Comparison of ENCODE assay signal across 18 cellular contexts in the genomic region with DNA sequence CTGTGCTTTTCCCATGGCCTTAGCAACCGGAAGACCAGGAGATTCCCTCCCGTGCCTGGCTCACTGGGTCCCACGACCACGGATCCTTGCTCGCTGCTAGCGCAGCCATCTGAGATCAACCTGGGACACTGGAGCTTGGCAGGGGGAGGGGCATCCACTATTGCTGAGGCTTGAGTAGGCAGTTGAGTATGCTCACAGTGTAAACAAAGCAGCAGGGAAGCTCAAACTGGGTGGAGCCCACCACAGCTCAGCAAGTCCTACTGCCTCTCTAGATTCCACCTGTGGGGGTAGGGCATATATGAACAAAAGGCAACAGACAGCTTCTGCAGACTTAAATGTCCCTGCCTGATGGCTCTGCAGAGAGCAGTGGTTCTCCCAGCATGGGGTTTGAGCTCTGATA.
DNase-seq lines count a peak whose midpoint lies in the region; TF ChIP-seq lines count a peak whose summit lies in the region.
"Had no signal": no experiment of that assay in that cellular context is flagged by ENCODE, and none has a peak within 500 bp of the region (broad histone marks: within the 10 kb centered on the region; RNA-seq: fewer than 3 reads in every experiment).

No MANE protein-coding gene starts in this region.

- DNase-seq in ELF-1 (ENCODE audit: low read depth, low spot score) (peak; percentile 87), SW480 (ENCODE audit: low spot score) (peak; percentile 3), iPS-NIHi7 (ENCODE audit: extremely low spot score) (peak; percentile 16), NCI-H82 (lab: John Stamatoyannopoulos, UW) (no peak), HuH-7.5 (ENCODE audit: low spot score) (no peak), testis (no peak), DMS 273 (lab: John Stamatoyannopoulos, UW; ENCODE audit: unreplicated experiment) (no peak)
- DNase-seq: DMS53, GDM1, GOT3, MV-4-11, NCI-H1417, NCI-H1930, Peyer's patch, SHP77 treated with DMSO at 0.1 percent for 48 hours had no signal

- H3K27ac ChIP-seq in HUES6 (ENCODE audit: low read depth, low read length) (no peak overlapping the region), testis (no peak overlapping the region)
- H3K27ac ChIP-seq: A549; BLaER1 treated with 17β-estradiol and CSF1 and Interleukin-3, amounts not matched to agents 10 nM and 100 nM; Peyer's patch had no signal

- H3K9me3 ChIP-seq in HUES6 (ENCODE audit: control insufficient read depth, insufficient read depth, low read depth, low read length): no peaks in the 10 kb centered on the region
- no peaks in the 10 kb centered on the region for H3K9me3 ChIP-seq in testis
- H3K9me3 ChIP-seq: A549, Peyer's patch had no signal

- TF ChIP-seq CTCF in testis (IDR thresholded peaks at IDR 0.05): no peak

- no peak for TF ChIP-seq POLR2A in testis (IDR thresholded peaks at IDR 0.05)

- H3K4me1 ChIP-seq in HUES6 (ENCODE audit: control insufficient read depth, insufficient read depth, low read length) (peaks cover 11% of the 10 kb centered on the region), testis (no peaks in the 10 kb centered on the region)
- H3K4me1 ChIP-seq: A549; BLaER1 treated with 17β-estradiol and CSF1 and Interleukin-3, amounts not matched to agents 10 nM and 100 nM; Peyer's patch had no signal

- H3K27me3 ChIP-seq in HUES6 (ENCODE audit: control insufficient read depth, insufficient read depth, low read length): no peaks in the 10 kb centered on the region
- no peaks in the 10 kb centered on the region for H3K27me3 ChIP-seq in testis
- H3K27me3 ChIP-seq: BLaER1 treated with 17β-estradiol and CSF1 and Interleukin-3, amounts not matched to agents 10 nM and 100 nM; Peyer's patch had no signal

- intact Hi-C loops in testis (cut with DNase I; ENCODE audit: low total_unique reads): no loop called here

- H3K4me3 ChIP-seq in HUES6 (ENCODE audit: low read depth, low read length) (peak overlapping the region; percentile 35; the same call in 1 of the 2 replicates), testis (no peak overlapping the region)
- H3K4me3 ChIP-seq: A549; BLaER1 treated with 17β-estradiol and CSF1 and Interleukin-3, amounts not matched to agents 10 nM and 100 nM; Peyer's patch had no signal

- 92 to 97% methylated on average over 6 of the region's 6 CpGs for WGBS in testis, 2 donors

- H3K36me3 ChIP-seq in HUES6 (ENCODE audit: control insufficient read depth, insufficient read depth, low read length) (no peaks in the 10 kb centered on the region), testis (ENCODE audit: low read depth, missing control alignments) (no peaks in the 10 kb centered on the region)
- H3K36me3 ChIP-seq: BLaER1 treated with 17β-estradiol and CSF1 and Interleukin-3, amounts not matched to agents 10 nM and 100 nM; Peyer's patch had no signal

- no peak overlapping the region for H3K9ac ChIP-seq in HUES6 (ENCODE audit: low read length)
- H3K9ac ChIP-seq: BLaER1 treated with 17β-estradiol and CSF1 and Interleukin-3, amounts not matched to agents 10 nM and 100 nM had no signal

Comparison
In these comparisons a context has a peak if more than half of its experiments do, and no peak if none do; other contexts are left out.
1. DNase-seq: peak in ELF-1 (single experiment), SW480 (single experiment) and iPS-NIHi7 (single experiment); none in NCI-H82 (single experiment), HuH-7.5 (single experiment), testis (single experiment) and DMS 273 (single experiment).